In genomic region chr4:169201144-169202124, GRCh38 we compare ENCODE assay signal across 8 cellular contexts.
DNase-seq lines count a peak whose midpoint lies in the region; ATAC-seq and TF ChIP-seq lines count a peak whose summit lies in the region.

No MANE protein-coding gene starts in this region.

- H3K27me3 ChIP-seq in breast epithelium: no peaks in the 10 kb centered on the region

- H3K4me3 ChIP-seq in breast epithelium (no peak overlapping the region), mucosa of descending colon (no peak overlapping the region)

- H3K4me1 Mint-ChIP-seq in MCF 10A (ENCODE audit: insufficient read depth, unreplicated experiment) (peaks cover 18% of the 10 kb centered on the region), endothelial cell (ENCODE audit: unreplicated experiment) (peaks cover 17% of the 10 kb centered on the region)

- no peaks in the 10 kb centered on the region for H3K4me1 ChIP-seq in breast epithelium
- H3K4me1 ChIP-seq in mucosa of descending colon (ENCODE audit: low read depth): peaks cover 4% of the 10 kb centered on the region

- H3K36me3 Mint-ChIP-seq in MCF 10A (ENCODE audit: insufficient read depth, unreplicated experiment): no peaks in the 10 kb centered on the region
- no peaks in the 10 kb centered on the region for H3K36me3 Mint-ChIP-seq in endothelial cell (ENCODE audit: low read depth, unreplicated experiment)

- H3K4me3 Mint-ChIP-seq in MCF 10A (ENCODE audit: unreplicated experiment) (no peak overlapping the region), endothelial cell (ENCODE audit: unreplicated experiment) (no peak overlapping the region)

- intact Hi-C loops in breast epithelium (cut with DNase I; ENCODE audit: low total_unique reads) (no loop called here), MCF 10A (cut with micrococcal nuclease) (no loop called here), mucosa of descending colon (cut with DNase I, micrococcal nuclease) (no loop called here)

- POLR2A ChIA-PET in MCF 10A (lab: Yijun Ruan, JAX): interaction anchor here (1.0 kb wide), 1 partner anchor 69 kb away, joined by 3 read pairs; no protein-coding TSS in a partner anchor

- no TSS peak for BruUV-seq in MCF 10A (replicated peaks; lab: Mats Ljungman, UMichigan)

- H3K36me3 ChIP-seq in breast epithelium (no peaks in the 10 kb centered on the region), mucosa of descending colon (ENCODE audit: low read depth) (no peaks in the 10 kb centered on the region)

- CTCF ChIA-PET in MCF 10A (lab: Yijun Ruan, JAX): interaction anchor here (1.3 kb wide), 1 partner anchor 284 kb away, joined by 4 read pairs; no protein-coding TSS in a partner anchor

- TF ChIP-seq CTCF in breast epithelium (IDR thresholded peaks at IDR 0.05) (no peak), MCF 10A (IDR thresholded peaks at IDR 0.05; ENCODE audit: unreplicated experiment) (no peak), endothelial cell (IDR thresholded peaks at IDR 0.05; ENCODE audit: unreplicated experiment) (no peak), mucosa of descending colon (IDR thresholded peaks at IDR 0.05) (no peak), GM10266 (IDR thresholded peaks at IDR 0.05; ENCODE audit: control insufficient read depth, insufficient read depth, low read depth, missing control alignments) (no peak)

- DNase-seq in breast epithelium (ENCODE audit: low spot score in 2 of 2) (no peak), MCF 10A (ENCODE audit: unreplicated experiment) (no peak), endothelial cell (ENCODE audit: low spot score) (no peak), mucosa of descending colon (no peak), NOMO-1 treated with DMSO at 0.1 percent for 48 hours (lab: John Stamatoyannopoulos, UW; ENCODE audit: unreplicated experiment) (no peak), GM10266 (ENCODE audit: extremely low spot score) (no peak), SHP77 treated with DMSO at 0.1 percent for 48 hours (lab: John Stamatoyannopoulos, UW) (no peak), RKO (ENCODE audit: low spot score) (no peak)

- H3K27ac Mint-ChIP-seq in MCF 10A (ENCODE audit: low read depth, unreplicated experiment): no peak overlapping the region
- H3K27ac Mint-ChIP-seq in endothelial cell (ENCODE audit: unreplicated experiment): peak overlapping the region; percentile 68

- no peak for TF ChIP-seq POLR2A in breast epithelium (IDR thresholded peaks at IDR 0.05)

- H3K9me3 Mint-ChIP-seq in MCF 10A (ENCODE audit: unreplicated experiment) (no peaks in the 10 kb centered on the region), endothelial cell (ENCODE audit: unreplicated experiment) (no peaks in the 10 kb centered on the region)

- H3K9me3 ChIP-seq in breast epithelium (no peaks in the 10 kb centered on the region), mucosa of descending colon (no peaks in the 10 kb centered on the region)

- ATAC-seq in mucosa of descending colon: peak; percentile 21

- H3K27me3 Mint-ChIP-seq in MCF 10A (ENCODE audit: insufficient read depth, unreplicated experiment) (no peaks in the 10 kb centered on the region), endothelial cell (ENCODE audit: unreplicated experiment) (no peaks in the 10 kb centered on the region)

- peak overlapping the region; percentile 49 to 56 for H3K27ac ChIP-seq in breast epithelium
